8 cellular contexts compared by ENCODE assay signal in genomic region chr9:89477811-89478583, GRCh38. TPM values are rescaled to one million over a fixed set of nuclear protein-coding genes. Genes with fewer than 3 reads are reported as not detected.
DNase-seq lines count a peak whose midpoint lies in the region; ATAC-seq, FAIRE-seq and TF ChIP-seq lines count a peak whose summit lies in the region.

No MANE protein-coding gene starts in this region.

- no peak overlapping the region for H3K4me3 Mint-ChIP-seq in MCF 10A (ENCODE audit: unreplicated experiment)

- CTCF ChIA-PET in MCF 10A (lab: Yijun Ruan, JAX) = interaction anchor here (1.7 kb wide), 1 partner anchor 71 kb away, joined by 5 read pairs; no protein-coding TSS in a partner anchor

- no peak for ATAC-seq in HG03378 (IDR thresholded peaks at IDR 0.05; ENCODE audit: unreplicated experiment)

- H3K4me1 ChIP-seq in mononuclear cell (ENCODE audit: insufficient read depth, low read length) = peaks cover 82% of the 10 kb centered on the region

- no peaks in the 10 kb centered on the region for H3K4me1 Mint-ChIP-seq in MCF 10A (ENCODE audit: insufficient read depth, unreplicated experiment)

- no peaks in the 10 kb centered on the region for H3K27me3 Mint-ChIP-seq in MCF 10A (ENCODE audit: insufficient read depth, unreplicated experiment)

- intact Hi-C loops in MCF 10A (cut with micrococcal nuclease) = no loop called here

- peak; percentile 85 for DNase-seq in Daoy (ENCODE audit: low read depth)
- DNase-seq in RCC 7860 (ENCODE audit: low spot score) = peak; percentile 61
- DNase-seq in amniotic epithelial cell (ENCODE audit: low read depth) = peak; percentile 88
- no peak for DNase-seq in cerebellar cortex (ENCODE audit: low spot score)
- DNase-seq in foreskin fibroblast = no peak
- DNase-seq in MCF 10A (ENCODE audit: unreplicated experiment) = no peak

- no peaks in the 10 kb centered on the region for H3K36me3 Mint-ChIP-seq in MCF 10A (ENCODE audit: insufficient read depth, unreplicated experiment)

- no peak for TF ChIP-seq CTCF in foreskin fibroblast (IDR thresholded peaks at IDR 0.05; ENCODE audit: low read depth, low read length)
- no peak for TF ChIP-seq CTCF in MCF 10A (IDR thresholded peaks at IDR 0.05; ENCODE audit: unreplicated experiment)

- H3K27ac Mint-ChIP-seq in MCF 10A (ENCODE audit: low read depth, unreplicated experiment) = no peak overlapping the region

- POLR2A ChIA-PET in MCF 10A (lab: Yijun Ruan, JAX) = no interaction called here

- BruUV-seq in MCF 10A (replicated peaks; lab: Mats Ljungman, UMichigan) = no TSS peak

- no peaks in the 10 kb centered on the region for H3K9me3 Mint-ChIP-seq in MCF 10A (ENCODE audit: unreplicated experiment)

- no peaks in the 10 kb centered on the region for H3K9me3 ChIP-seq in mononuclear cell (ENCODE audit: low read depth, low read length)

- H3K27me3 ChIP-seq in mononuclear cell (ENCODE audit: insufficient read depth, low read length) = no peaks in the 10 kb centered on the region

- peak; percentile 81 for FAIRE-seq in RCC 7860 (lab: Jason Lieb, UNC)

- H3K4me3 ChIP-seq in mononuclear cell (ENCODE audit: low read length) (peak overlapping the region; percentile 10), foreskin fibroblast (ENCODE audit: low read depth in 1 of 2, low read length in 2 of 2) (no peak overlapping the region)

RNA-seq across cellular contexts. Expression of gene SEMA4D, which starts 19.9 kb away (rescaled TPM):
- total RNA-seq in Daoy (2014; rRNA removed; shearing (Covaris generic)) = 2.3 and 4.5 TPM in 2 replicates
- 126 TPM for total RNA-seq in mononuclear cell
- 4.2 and 7.4 TPM in 2 replicates for total RNA-seq in MCF 10A (2022)

Comparison
In these comparisons a context has a peak if more than half of its experiments do, and no peak if none do; other contexts are left out.
1. DNase-seq: peak in Daoy (single experiment), RCC 7860 (single experiment) and amniotic epithelial cell (single experiment); none in cerebellar cortex (single experiment), foreskin fibroblast (0 of 2) and MCF 10A (single experiment).
2. RNA of gene SEMA4D, which starts 19.9 kb away (total RNA-seq): 126 TPM in mononuclear cell (single experiment); 2.3 to 4.5 TPM in Daoy and 4.2 to 7.4 TPM in MCF 10A; every median in the first group is over 10 times any median in the second.